Comparison of ENCODE assay signal across 9 cellular contexts in the genomic region with DNA sequence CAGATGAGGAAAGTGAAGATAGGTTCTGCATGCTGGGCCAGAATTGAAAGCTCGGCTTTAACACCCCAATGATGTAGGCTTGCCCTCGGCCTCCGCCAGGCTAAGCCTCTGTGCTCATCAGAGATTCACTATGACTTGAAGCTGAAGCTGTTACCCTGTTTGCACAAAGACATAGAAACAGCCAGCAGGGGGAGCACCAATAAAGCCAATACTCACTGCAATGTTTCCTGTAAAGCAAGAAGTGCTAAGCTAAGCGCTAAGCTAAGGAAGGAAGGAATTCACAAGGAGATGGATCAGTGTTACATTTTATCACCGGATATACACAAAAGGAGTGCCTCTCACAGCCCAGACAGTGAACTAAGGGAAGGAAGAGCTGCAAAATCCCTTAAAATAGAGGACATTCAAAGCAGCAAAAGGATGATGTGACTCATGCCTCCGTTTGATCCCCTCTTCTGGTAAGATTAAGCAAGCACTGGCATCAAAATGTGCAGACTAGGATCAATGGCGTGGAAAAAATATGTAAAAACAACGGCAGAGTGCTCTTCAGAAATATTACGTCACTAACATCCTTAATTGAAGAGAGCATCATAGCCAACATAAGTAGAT.
A peak's percentile ranks its signal among the peaks of the same experiment; 100 is the strongest.
DNase-seq lines count a peak whose midpoint lies in the region; ATAC-seq and TF ChIP-seq lines count a peak whose summit lies in the region.
"Had no signal": no experiment of that assay in that cellular context is flagged by ENCODE, and none has a peak within 500 bp of the region (broad histone marks: within the 10 kb centered on the region; RNA-seq: fewer than 3 reads in every experiment).

No MANE protein-coding gene starts in this region.

- DNase-seq in GDM1 (lab: John Stamatoyannopoulos, UW) (peak; percentile 38), GM23338 (ENCODE audit: low spot score) (peak; percentile 95), Karpas-422 (peak; percentile 87), Panc1 (ENCODE audit: low read depth, low spot score) (peak; percentile 88), fibroblast of villous mesenchyme (ENCODE audit: low read depth) (peak; percentile 80), osteocyte (ENCODE audit: extremely low spot score, unreplicated experiment) (peak; percentile 90), type B pancreatic cell (ENCODE audit: extremely low spot score, unreplicated experiment) (peak; percentile 86)
- DNase-seq in activated T-helper 1 cell treated with anti-CD3 and anti-CD28 coated beads, Interleukin-12 subunit alpha, Interleukin-12 subunit beta, Interleukin-2, Interleukin-4 antibody, amounts not matched to agents 30 ng/mL and 10 ng/mL and 1 ng/mL, durations not matched to agents 14 hours and 24 hours and 36 hours (ENCODE audit: low spot score) = peak; percentile 62

- no peaks in the 10 kb centered on the region for H3K36me3 Mint-ChIP-seq in GM23338 (ENCODE audit: low read depth)
- no peaks in the 10 kb centered on the region for H3K36me3 Mint-ChIP-seq in activated T-helper 1 cell treated with anti-CD3 and anti-CD28 coated beads, Interleukin-12 subunit alpha, Interleukin-12 subunit beta, Interleukin-2, Interleukin-4 antibody, amounts not matched to agents 30 ng/mL and 10 ng/mL and 1 ng/mL, durations not matched to agents 14 hours and 24 hours and 36 hours (ENCODE audit: low read depth)
- no peaks in the 10 kb centered on the region for H3K36me3 Mint-ChIP-seq in osteocyte (ENCODE audit: unreplicated experiment)
- H3K36me3 Mint-ChIP-seq in type B pancreatic cell = no peaks in the 10 kb centered on the region

- no peak overlapping the region for H3K9ac ChIP-seq in Karpas-422 (ENCODE audit: low read length)

- H3K36me3 ChIP-seq in GM23338 (ENCODE audit: insufficient read depth) (no peaks in the 10 kb centered on the region), Karpas-422 (ENCODE audit: insufficient read depth, low read length) (no peaks in the 10 kb centered on the region), Panc1 (ENCODE audit: control insufficient read depth, insufficient read depth, low read length) (no peaks in the 10 kb centered on the region)
- H3K36me3 ChIP-seq: neutrophil had no signal

- BruUV-seq in Panc1 (replicated peaks; lab: Mats Ljungman, UMichigan) = no TSS peak

- in situ Hi-C loops in Panc1 (cut with HindIII; ENCODE audit: low pct_unique_long_range_greater_than_20kb, low sequenced_read_pairs) = no loop called here

- H3K27me3 ChIP-seq in GM23338 (ENCODE audit: insufficient read depth) (no peaks in the 10 kb centered on the region), Karpas-422 (ENCODE audit: low read length) (no peaks in the 10 kb centered on the region), Panc1 (ENCODE audit: control insufficient read depth, insufficient read depth, low read length) (peaks cover 3% of the 10 kb centered on the region)
- H3K27me3 ChIP-seq: neutrophil had no signal

- POLR2A ChIA-PET in Panc1 (lab: Charles Lee) = interaction anchor here (0.6 kb wide), 1 partner anchor 105 kb away, joined by 4 read pairs; no protein-coding TSS in a partner anchor

- no peaks in the 10 kb centered on the region for H3K9me2 ChIP-seq in GM23338 (ENCODE audit: insufficient read depth)
- H3K9me2 ChIP-seq in Karpas-422 (replicated peaks; ENCODE audit: insufficient read depth, low read length) = no peaks in the 10 kb centered on the region

- peak; percentile 97 to 98 for TF ChIP-seq CTCF in GM23338 (conservative IDR thresholded peaks at IDR 0.05; ENCODE audit: low read depth in 2 of 2)
- peak; percentile 89 for TF ChIP-seq CTCF in Panc1 (IDR thresholded peaks at IDR 0.05)
- peak; percentile 94 for TF ChIP-seq CTCF in fibroblast of villous mesenchyme (IDR thresholded peaks at IDR 0.05; ENCODE audit: insufficient read depth, low read depth, low read length)
- peak; percentile 92 for TF ChIP-seq CTCF in osteocyte (IDR thresholded peaks at IDR 0.05)
- peak; percentile 93 for TF ChIP-seq CTCF in type B pancreatic cell (conservative IDR thresholded peaks at IDR 0.05)

- H3K79me2 ChIP-seq in GM23338 (replicated peaks; ENCODE audit: insufficient read depth) (peaks cover 6% of the 10 kb centered on the region), Karpas-422 (ENCODE audit: low read length) (no peaks in the 10 kb centered on the region)

- CTCF ChIA-PET in Panc1 (lab: Charles Lee) = interaction anchor here (0.7 to 2.4 kb wide), 11 partner anchors 62 to 1070 kb away, joined by 3 to 35 read pairs (median 5); no protein-coding TSS in a partner anchor

- H3K4me2 ChIP-seq in GM23338 (no peak overlapping the region), Karpas-422 (ENCODE audit: low read depth, low read length, poor library complexity, severe bottlenecking) (no peak overlapping the region)

- H3K4me3 Mint-ChIP-seq in GM23338 (no peak overlapping the region), osteocyte (ENCODE audit: unreplicated experiment) (no peak overlapping the region), type B pancreatic cell (no peak overlapping the region)
- no peak overlapping the region for H3K4me3 Mint-ChIP-seq in activated T-helper 1 cell treated with anti-CD3 and anti-CD28 coated beads, Interleukin-12 subunit alpha, Interleukin-12 subunit beta, Interleukin-2, Interleukin-4 antibody, amounts not matched to agents 30 ng/mL and 10 ng/mL and 1 ng/mL, durations not matched to agents 14 hours and 24 hours and 36 hours

- H3K4me3 ChIP-seq in GM23338 (no peak overlapping the region), Karpas-422 (ENCODE audit: low read length) (no peak overlapping the region), Panc1 (ENCODE audit: low read depth in 2 of 2, low read length in 2 of 2) (no peak overlapping the region), fibroblast of villous mesenchyme (ENCODE audit: low read depth, low read length) (no peak overlapping the region)

- H2AFZ ChIP-seq in GM23338 (no peak overlapping the region), Karpas-422 (ENCODE audit: low read length) (no peak overlapping the region)

- no peaks in the 10 kb centered on the region for H4K20me1 ChIP-seq in GM23338 (replicated peaks; ENCODE audit: insufficient read depth)
- H4K20me1 ChIP-seq in Karpas-422 (ENCODE audit: insufficient read depth, low read depth, low read length) = no peaks in the 10 kb centered on the region

- H3K27me3 Mint-ChIP-seq in GM23338 (ENCODE audit: insufficient read depth, low read depth, poor library complexity) (peaks cover 6% of the 10 kb centered on the region), osteocyte (ENCODE audit: unreplicated experiment) (peaks cover 61% of the 10 kb centered on the region), type B pancreatic cell (no peaks in the 10 kb centered on the region)
- peaks cover 21% of the 10 kb centered on the region for H3K27me3 Mint-ChIP-seq in activated T-helper 1 cell treated with anti-CD3 and anti-CD28 coated beads, Interleukin-12 subunit alpha, Interleukin-12 subunit beta, Interleukin-2, Interleukin-4 antibody, amounts not matched to agents 30 ng/mL and 10 ng/mL and 1 ng/mL, durations not matched to agents 14 hours and 24 hours and 36 hours (ENCODE audit: insufficient read depth)

- no peaks in the 10 kb centered on the region for H3F3A ChIP-seq in GM23338 (replicated peaks; ENCODE audit: low read depth)

- H3K9me3 ChIP-seq in Karpas-422 (ENCODE audit: low read length) (no peaks in the 10 kb centered on the region), Panc1 (ENCODE audit: control insufficient read depth, insufficient read depth, low read depth, low read length) (no peaks in the 10 kb centered on the region)
- H3K9me3 ChIP-seq: neutrophil had no signal

- intact Hi-C loops in Panc1 (cut with micrococcal nuclease; ENCODE audit: unreplicated experiment) = loop anchor here (1.0 to 5.0 kb wide), 5 partner anchors 134 to 1071 kb away; a partner anchor contains a TSS
- intact Hi-C loops in activated T-helper 1 cell treated with anti-CD3 and anti-CD28 coated beads, Interleukin-12 subunit alpha, Interleukin-12 subunit beta, Interleukin-2, Interleukin-4 antibody, amounts not matched to agents 30 ng/mL and 10 ng/mL and 1 ng/mL, durations not matched to agents 14 hours and 24 hours and 36 hours (cut with micrococcal nuclease) = loop anchor here (1.0 to 10.0 kb wide), 3 partner anchors 204 to 548 kb away; no protein-coding TSS in a partner anchor

- H3K9me3 Mint-ChIP-seq in GM23338 (no peaks in the 10 kb centered on the region), osteocyte (ENCODE audit: unreplicated experiment) (peaks cover 3% of the 10 kb centered on the region), type B pancreatic cell (no peaks in the 10 kb centered on the region)
- no peaks in the 10 kb centered on the region for H3K9me3 Mint-ChIP-seq in activated T-helper 1 cell treated with anti-CD3 and anti-CD28 coated beads, Interleukin-12 subunit alpha, Interleukin-12 subunit beta, Interleukin-2, Interleukin-4 antibody, amounts not matched to agents 30 ng/mL and 10 ng/mL and 1 ng/mL, durations not matched to agents 14 hours and 24 hours and 36 hours

- H3K4me1 Mint-ChIP-seq in GM23338 (peaks cover 18% of the 10 kb centered on the region), osteocyte (ENCODE audit: unreplicated experiment) (no peaks in the 10 kb centered on the region), type B pancreatic cell (ENCODE audit: unreplicated experiment) (peaks cover 5% of the 10 kb centered on the region)
- peaks cover 15% of the 10 kb centered on the region for H3K4me1 Mint-ChIP-seq in activated T-helper 1 cell treated with anti-CD3 and anti-CD28 coated beads, Interleukin-12 subunit alpha, Interleukin-12 subunit beta, Interleukin-2, Interleukin-4 antibody, amounts not matched to agents 30 ng/mL and 10 ng/mL and 1 ng/mL, durations not matched to agents 14 hours and 24 hours and 36 hours (ENCODE audit: low read depth)

- H3K27ac Mint-ChIP-seq in GM23338 (no peak overlapping the region), osteocyte (ENCODE audit: unreplicated experiment) (no peak overlapping the region), type B pancreatic cell (peak overlapping the region; percentile 0)
- H3K27ac Mint-ChIP-seq in activated T-helper 1 cell treated with anti-CD3 and anti-CD28 coated beads, Interleukin-12 subunit alpha, Interleukin-12 subunit beta, Interleukin-2, Interleukin-4 antibody, amounts not matched to agents 30 ng/mL and 10 ng/mL and 1 ng/mL, durations not matched to agents 14 hours and 24 hours and 36 hours = no peak overlapping the region

- H3K4me1 ChIP-seq in GM23338 (ENCODE audit: insufficient read depth) (peaks cover 9% of the 10 kb centered on the region), Karpas-422 (ENCODE audit: low read length) (no peaks in the 10 kb centered on the region), Panc1 (ENCODE audit: control insufficient read depth, insufficient read depth, low read length) (no peaks in the 10 kb centered on the region)

- ATAC-seq in GM23338 (peak; percentile 91), Panc1 (peak; percentile 98)

- H3K27ac ChIP-seq in GM23338 (ENCODE audit: low read depth) (no peak overlapping the region), Karpas-422 (ENCODE audit: low read length) (no peak overlapping the region), Panc1 (ENCODE audit: low read length) (no peak overlapping the region)
- H3K27ac ChIP-seq: neutrophil had no signal

TF ChIP-seq in GM23338, 12 proteins besides CTCF, POLR2A, EP300 and RAD21 (continues in another document):
- TF ChIP-seq EZH2phosphoT487 (IDR thresholded peaks at IDR 0.05; ENCODE audit: unreplicated experiment) = no peak
- TF ChIP-seq ZNF331 (CRISPR knock-in tag; IDR thresholded peaks at IDR 0.05; ENCODE audit: low read depth) = no peak
- TF ChIP-seq NANOG (IDR thresholded peaks at IDR 0.05; ENCODE audit: borderline replicate concordance) = no peak
- no peak for TF ChIP-seq JUNB (IDR thresholded peaks at IDR 0.05; ENCODE audit: unreplicated experiment)

Comparison
In these comparisons a context has a peak if more than half of its experiments do, and no peak if none do; other contexts are left out.
1. DNase-seq: peak in every context shown above with its lines; median percentile 95 in GM23338; 90 in osteocyte; 88 in Panc1; 87 in Karpas-422; 86 in type B pancreatic cell; 80 in fibroblast of villous mesenchyme; 62 in activated T-helper 1 cell treated with anti-CD3 and anti-CD28 coated beads, Interleukin-12 subunit alpha, Interleukin-12 subunit beta, Interleukin-2, Interleukin-4 antibody, amounts not matched to agents 30 ng/mL and 10 ng/mL and 1 ng/mL, durations not matched to agents 14 hours and 24 hours and 36 hours; 38 in GDM1.